In the genomic region with DNA sequence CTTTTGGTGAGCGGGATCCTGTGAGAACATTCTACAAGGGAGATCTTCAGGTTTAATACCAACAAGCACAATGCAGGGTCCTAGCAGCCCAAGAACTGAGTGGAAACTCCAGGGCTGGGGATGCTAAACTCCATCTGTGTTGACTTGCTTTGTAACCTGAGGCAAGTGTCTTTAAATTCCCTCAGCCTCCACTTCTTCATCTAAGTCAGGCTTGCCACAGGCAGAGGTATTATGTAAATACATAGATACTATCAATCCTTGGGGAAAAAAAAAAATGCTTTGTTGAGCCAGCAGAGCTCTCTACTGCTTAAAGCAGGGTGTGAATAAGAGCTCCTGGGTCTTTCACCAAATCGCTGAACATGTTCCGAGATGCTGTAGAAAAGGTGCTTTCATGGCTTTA, we compare ENCODE assay signal across 19 cellular contexts.
DNase-seq lines count a peak whose midpoint lies in the region; ATAC-seq and TF ChIP-seq lines count a peak whose summit lies in the region.
"Had no signal": no experiment of that assay in that cellular context is flagged by ENCODE, and none has a peak within 500 bp of the region (broad histone marks: within the 10 kb centered on the region; RNA-seq: fewer than 3 reads in every experiment).

No MANE protein-coding gene starts in this region.

- H3K4me1 ChIP-seq in adipocyte (ENCODE audit: control insufficient read depth, insufficient read depth, low read length), result peaks cover 16% of the 10 kb centered on the region

- no peaks in the 10 kb centered on the region for H3K36me3 Mint-ChIP-seq in glutamatergic neuron (ENCODE audit: unreplicated experiment)

- H3K4me3 ChIP-seq in adipocyte (ENCODE audit: low read length), result no peak overlapping the region

- no peaks in the 10 kb centered on the region for H3K9me3 Mint-ChIP-seq in glutamatergic neuron (ENCODE audit: unreplicated experiment)
- H3K9me3 Mint-ChIP-seq: CD4-positive, alpha-beta T cell had no signal

- H3K4me3 Mint-ChIP-seq in glutamatergic neuron (ENCODE audit: unreplicated experiment), result no peak overlapping the region
- H3K4me3 Mint-ChIP-seq: CD4-positive, alpha-beta T cell had no signal

- no peaks in the 10 kb centered on the region for H3K27me3 ChIP-seq in adipocyte (replicated peaks; ENCODE audit: control insufficient read depth, insufficient read depth, low read length)

- no peak for TF ChIP-seq CTCF in 22Rv1 (IDR thresholded peaks at IDR 0.05)
- no peak for TF ChIP-seq CTCF in glutamatergic neuron (IDR thresholded peaks at IDR 0.05; ENCODE audit: partially characterized antibody, unreplicated experiment)

- H3K9ac ChIP-seq in adipocyte (ENCODE audit: low read length), result peak overlapping the region; percentile 51

- no peaks in the 10 kb centered on the region for H3K36me3 ChIP-seq in adipocyte (ENCODE audit: control insufficient read depth, insufficient read depth, low read length, severe bottlenecking)

- H3K4me1 Mint-ChIP-seq in glutamatergic neuron (ENCODE audit: low read depth, unreplicated experiment), result peaks cover 14% of the 10 kb centered on the region

- no peak overlapping the region for H3K27ac Mint-ChIP-seq in glutamatergic neuron (ENCODE audit: unreplicated experiment)
- H3K27ac Mint-ChIP-seq: CD4-positive, alpha-beta T cell had no signal

- H3K27me3 Mint-ChIP-seq in glutamatergic neuron (ENCODE audit: unreplicated experiment), result no peaks in the 10 kb centered on the region

- no peaks in the 10 kb centered on the region for H3K9me3 ChIP-seq in adipocyte (ENCODE audit: control insufficient read depth, low read length)

- DNase-seq in HT-29 (ENCODE audit: low spot score) (peak; percentile 35), adipocyte (ENCODE audit: low read depth) (peak; percentile 45), islet precursor cell (peak; percentile 59), NCI-H748 (lab: John Stamatoyannopoulos, UW; ENCODE audit: unreplicated experiment) (no peak), glutamatergic neuron (no peak), glomerular visceral epithelial cell (ENCODE audit: extremely low spot score) (no peak)
- DNase-seq: activated CD4-positive, alpha-beta T cell treated with anti-CD3 and anti-CD28 coated beads, Interleukin-2, amount 50 U/mL, for 1 hour; activated CD8-positive, alpha-beta memory T cell treated with anti-CD3 and anti-CD28 coated beads, Interleukin-2, amount 50 U/mL, for 4 hours; activated gamma-delta T cell; amniotic stem cell; CD4-positive, alpha-beta T cell; DMS79; erythroblast; left ventricle myocardium superior; NCI-H1436 treated with DMSO at 0.1 percent for 48 hours; NCI-H2227 treated with DMSO at 0.1 percent for 48 hours; T-helper 1 cell had no signal

- ATAC-seq in HG02884 (IDR thresholded peaks at IDR 0.05; ENCODE audit: unreplicated experiment), result no peak

- peak overlapping the region; percentile 48 for H3K27ac ChIP-seq in 22Rv1

Comparison
In these comparisons a context has a peak if more than half of its experiments do, and no peak if none do; other contexts are left out.
1. DNase-seq: peak in HT-29 (single experiment), adipocyte (single experiment) and islet precursor cell (single experiment); none in NCI-H748 (single experiment), glutamatergic neuron (single experiment) and glomerular visceral epithelial cell (single experiment).